8 cellular contexts compared by ENCODE assay signal in genomic region chr19:47112166-47112663, GRCh38.
DNase-seq lines count a peak whose midpoint lies in the region; ATAC-seq lines count a peak whose summit lies in the region.

No MANE protein-coding gene starts in this region.

- peak; percentile 76 for DNase-seq in GF-D8 (lab: John Stamatoyannopoulos, UW)
- peak; percentile 21 for DNase-seq in NCI-H2227 treated with DMSO at 0.1 percent for 48 hours (lab: John Stamatoyannopoulos, UW)
- DNase-seq in activated CD4-positive, alpha-beta T cell treated with anti-CD3 and anti-CD28 coated beads for 1 hour, result peak; percentile 87
- DNase-seq in cerebellar cortex (ENCODE audit: low spot score), result peak; percentile 81
- peak; percentile 72 for DNase-seq in kidney glomerular epithelial cell (lab: John Stamatoyannopoulos, UW)
- DNase-seq in stimulated activated CD4-positive, alpha-beta T cell treated with anti-CD3 and anti-CD28 coated beads, Interleukin-15, amount 100 ng/mL, for 48 hours (ENCODE audit: low read depth in 2 of 2), result peak; percentile 78 to 80

- peak; percentile 24 for ATAC-seq in HG02943 (IDR thresholded peaks at IDR 0.05; ENCODE audit: low read depth, unreplicated experiment)
- ATAC-seq in HG02610 (IDR thresholded peaks at IDR 0.05; ENCODE audit: unreplicated experiment), result no peak

Comparison
In these comparisons a context has a peak if more than half of its experiments do, and no peak if none do; other contexts are left out.
1. DNase-seq: peak in every context shown above with its lines; median percentile 87 in activated CD4-positive, alpha-beta T cell treated with anti-CD3 and anti-CD28 coated beads for 1 hour; 81 in cerebellar cortex; 79 in stimulated activated CD4-positive, alpha-beta T cell treated with anti-CD3 and anti-CD28 coated beads, Interleukin-15, amount 100 ng/mL, for 48 hours; 76 in GF-D8; 72 in kidney glomerular epithelial cell; 21 in NCI-H2227 treated with DMSO at 0.1 percent for 48 hours.